10 cellular contexts compared by ENCODE assay signal in the genomic region with DNA sequence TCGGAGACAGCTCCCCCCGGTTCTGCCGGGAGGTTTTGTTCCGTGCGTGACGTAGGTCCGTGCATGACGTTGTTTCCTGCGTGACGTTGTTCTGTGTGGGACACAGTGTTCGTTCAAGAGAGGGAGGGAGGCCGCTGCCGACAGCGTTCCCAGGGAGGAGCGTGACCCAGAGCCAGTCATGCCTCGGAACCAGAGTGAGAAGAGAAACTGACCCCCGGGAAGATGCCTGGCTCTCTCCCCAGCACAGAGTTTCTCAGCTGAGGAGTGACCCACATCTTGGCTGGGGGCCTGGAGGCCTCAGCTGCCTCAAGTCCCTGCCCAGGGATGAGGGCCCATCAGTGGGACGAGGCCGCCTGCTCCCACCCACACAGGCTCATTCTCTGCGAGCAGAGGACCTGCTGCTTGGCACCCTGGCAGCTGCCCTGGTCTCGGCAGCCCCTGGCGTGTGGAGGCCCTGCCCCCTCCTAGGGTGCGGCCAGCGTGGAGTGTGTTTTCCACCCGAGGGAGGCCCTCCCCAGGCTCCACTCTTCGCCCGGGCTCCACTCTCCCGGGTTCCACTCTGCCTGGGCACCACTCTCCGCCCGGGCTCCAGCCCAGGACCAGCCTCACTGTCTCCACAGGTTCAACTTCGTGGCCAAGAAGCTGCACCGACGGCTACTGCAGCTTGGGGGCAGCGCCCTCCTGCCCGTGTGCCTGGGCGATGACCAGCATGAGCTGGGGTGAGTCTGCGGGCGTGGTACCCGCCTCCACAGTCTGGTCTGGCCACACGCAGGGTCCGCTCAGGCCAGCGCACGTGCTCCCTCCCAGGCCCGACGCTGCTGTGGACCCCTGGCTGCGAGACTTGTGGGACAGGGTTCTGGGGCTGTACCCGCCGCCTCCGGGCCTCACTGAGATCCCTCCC. TPM values are rescaled to one million over a fixed set of nuclear protein-coding genes. Genes with fewer than 3 reads are reported as not detected.
DNase-seq lines count a peak whose midpoint lies in the region; ATAC-seq and TF ChIP-seq lines count a peak whose summit lies in the region.
"Had no signal": no experiment of that assay in that cellular context is flagged by ENCODE, and none has a peak within 500 bp of the region (broad histone marks: within the 10 kb centered on the region; RNA-seq: fewer than 3 reads in every experiment).

No MANE protein-coding gene starts in this region.

- H3K36me3 ChIP-seq in Loucy (ENCODE audit: insufficient read depth, low read length) (no peaks in the 10 kb centered on the region), endodermal cell (ENCODE audit: control insufficient read depth, insufficient read depth, low read length) (peaks cover 19% of the 10 kb centered on the region), spleen (peaks cover 0 to 90% (median 23%) of the 10 kb centered on the region in 6 donors)

- TF ChIP-seq CTCF in Loucy (conservative IDR thresholded peaks at IDR 0.05; ENCODE audit: low read length) (peak; percentile 25; the same call in 1 of the 2 replicates), endodermal cell (conservative IDR thresholded peaks at IDR 0.05) (peak; percentile 53), spleen (IDR thresholded peaks at IDR 0.05 in 8 of 11, conservative IDR thresholded peaks at IDR 0.05 in 3 of 11) (no peak)

- H3K27ac Mint-ChIP-seq in endodermal cell (no peak overlapping the region), T-cell (no peak overlapping the region)
- H3K27ac Mint-ChIP-seq: B cell had no signal

- no peaks in the 10 kb centered on the region for H3F3A ChIP-seq in Loucy (ENCODE audit: low read depth)

- H3K27me3 Mint-ChIP-seq in endodermal cell (ENCODE audit: insufficient read depth): no peaks in the 10 kb centered on the region
- no peaks in the 10 kb centered on the region for H3K27me3 Mint-ChIP-seq in T-cell
- H3K27me3 Mint-ChIP-seq: B cell had no signal

- H3K9me3 Mint-ChIP-seq in endodermal cell (no peaks in the 10 kb centered on the region), T-cell (no peaks in the 10 kb centered on the region)

- H3K79me2 ChIP-seq in Loucy (ENCODE audit: insufficient read depth, low read length): no peaks in the 10 kb centered on the region

- no peaks in the 10 kb centered on the region for H3K9me2 ChIP-seq in Loucy (replicated peaks; ENCODE audit: low read depth, low read length)

- H4K20me1 ChIP-seq in Loucy (ENCODE audit: insufficient read depth, low read length, poor library complexity, severe bottlenecking): no peaks in the 10 kb centered on the region

- POLR2A ChIA-PET in T-cell (lab: Charles Lee): no interaction called here

- no peak overlapping the region for H2AFZ ChIP-seq in Loucy (ENCODE audit: low read length)

- intact Hi-C loops in spleen (cut with DNase I; ENCODE audit: low total_unique reads): no loop called here
- intact Hi-C loops in left ventricle myocardium superior (cut with micrococcal nuclease): no loop called here

- peak; percentile 18 for DNase-seq in AG20443 (ENCODE audit: low spot score)
- DNase-seq in endodermal cell: no peak
- DNase-seq in T-cell: no peak
- DNase-seq in spleen: no peak
- DNase-seq in left ventricle myocardium superior: no peak
- DNase-seq: amniotic stem cell, Kasumi-1, OCI-M1 had no signal

- TF ChIP-seq POLR2A in spleen (IDR thresholded peaks at IDR 0.05): no peak

- no peak overlapping the region for H3K4me3 ChIP-seq in Loucy (ENCODE audit: low read length, poor library complexity, severe bottlenecking)
- no peak overlapping the region for H3K4me3 ChIP-seq in endodermal cell (ENCODE audit: low read length)
- H3K4me3 ChIP-seq in spleen: no peak overlapping the region

- CTCF ChIA-PET in T-cell (lab: Charles Lee): no interaction called here

- H3K4me1 Mint-ChIP-seq in endodermal cell: peaks cover 5% of the 10 kb centered on the region
- H3K4me1 Mint-ChIP-seq in T-cell: peaks cover 0 to 3% (median 1%) of the 10 kb centered on the region in 3 donors
- H3K4me1 Mint-ChIP-seq: B cell had no signal

- H3K4me3 Mint-ChIP-seq in endodermal cell (no peak overlapping the region), T-cell (no peak overlapping the region)
- H3K4me3 Mint-ChIP-seq: B cell had no signal

- no peak overlapping the region for H3K9ac ChIP-seq in Loucy (ENCODE audit: low read depth, low read length, poor library complexity, severe bottlenecking)
- H3K9ac ChIP-seq in endodermal cell (ENCODE audit: extremely low read depth, low read length, poor library complexity, severe bottlenecking): no peak overlapping the region

- H3K9me3 ChIP-seq in Loucy (ENCODE audit: insufficient read depth, low read depth, low read length): no peaks in the 10 kb centered on the region
- no peaks in the 10 kb centered on the region for H3K9me3 ChIP-seq in endodermal cell (ENCODE audit: control insufficient read depth, low read length)
- H3K9me3 ChIP-seq in spleen: no peaks in the 10 kb centered on the region

- ATAC-seq in T-cell (replicated peaks in 1 of 4): no peak
- ATAC-seq in left ventricle myocardium superior: no peak

- H3K27me3 ChIP-seq in Loucy (ENCODE audit: insufficient read depth, low read length, poor library complexity, severe bottlenecking): no peaks in the 10 kb centered on the region
- H3K27me3 ChIP-seq in endodermal cell (ENCODE audit: control insufficient read depth, insufficient read depth, low read length, poor library complexity, severe bottlenecking): no peaks in the 10 kb centered on the region
- no peaks in the 10 kb centered on the region for H3K27me3 ChIP-seq in spleen (replicated peaks in 1 of 7)

- H3K27ac ChIP-seq in endodermal cell (ENCODE audit: low read depth, low read length) (no peak overlapping the region), spleen (no peak overlapping the region)

- H3K4me1 ChIP-seq in Loucy (ENCODE audit: insufficient read depth, low read length, poor library complexity, severe bottlenecking) (no peaks in the 10 kb centered on the region), endodermal cell (ENCODE audit: control insufficient read depth, insufficient read depth, low read length) (peaks cover 11% of the 10 kb centered on the region), spleen (peaks cover 0 to 22% (median 16%) of the 10 kb centered on the region in 6 donors)

- H3K36me3 Mint-ChIP-seq in endodermal cell (ENCODE audit: low read depth) (peaks cover 24% of the 10 kb centered on the region), T-cell (peaks cover 4% of the 10 kb centered on the region)

- WGBS in endodermal cell (ENCODE audit: insufficient coverage in 1 of 2, insufficient read length in 1 of 2), 2 experiments: 93 to 96% methylated on average over 44 to 49 of the region's 49 CpGs
- 87 to 96% (median 92%) methylated on average over 31 to 49 of the region's 49 CpGs for WGBS in spleen, 5 donors

- no peak overlapping the region for H3K4me2 ChIP-seq in Loucy (ENCODE audit: low read depth, low read length, poor library complexity, severe bottlenecking)

RNA-seq across cellular contexts. Expression of gene NDOR1, which starts 7.9 kb away (rescaled TPM):
- 10 to 100 TPM; 39.2 to 41.4 TPM for total RNA-seq in endodermal cell
- 21.2 TPM for polyA plus RNA-seq in endodermal cell (2013, experiment 1 of 2)
- polyA plus RNA-seq in endodermal cell (2013, experiment 2 of 2): 18.1 TPM
- 10 to 100 TPM; 27.6 to 46.7 (median 45.4) TPM for total RNA-seq in T-cell
- total RNA-seq in spleen: 10 to 100 TPM; 14.2 to 28.7 (median 21.6) TPM
- 10 to 100 TPM in 1 of 3 donors, 1 to 10 TPM in 2; 6.3 to 21.7 (median 9.0) TPM for polyA plus RNA-seq in spleen
- total RNA-seq in left ventricle myocardium superior: 5.7 TPM

RNA-seq across cellular contexts. Expression of gene TMEM203, which starts 8.0 kb away (rescaled TPM):
- total RNA-seq in endodermal cell (10 to 100 TPM; 34.0 to 39.5 TPM), T-cell (10 to 100 TPM; 23.7 to 44.7 (median 42.1) TPM), spleen (10 to 100 TPM; 28.4 to 37.9 (median 34.6) TPM), left ventricle myocardium superior (43.3 TPM)
- polyA plus RNA-seq in endodermal cell (2013, experiment 1 of 2): 35.7 TPM
- polyA plus RNA-seq in endodermal cell (2013, experiment 2 of 2): 31.0 TPM
- polyA plus RNA-seq in spleen: 10 to 100 TPM; 37.4 to 50.1 (median 44.9) TPM

RNA-seq across cellular contexts. Expression of gene RNF208, which starts 8.6 kb away (rescaled TPM):
- 10 to 100 TPM; 10.5 to 15.6 TPM for total RNA-seq in endodermal cell
- polyA plus RNA-seq in endodermal cell (2013, experiment 1 of 2): 10.5 TPM
- 9.9 TPM for polyA plus RNA-seq in endodermal cell (2013, experiment 2 of 2)
- total RNA-seq in T-cell: 1 to 10 TPM in 3 of 5 donors, under 1 TPM in 2; 0.56 to 1.6 (median 1.5) TPM
- 1 to 10 TPM; 1.2 to 6.2 (median 2.4) TPM for total RNA-seq in spleen
- 1 to 10 TPM; 2.3 to 5.4 (median 2.9) TPM for polyA plus RNA-seq in spleen
- total RNA-seq in left ventricle myocardium superior: 29.7 TPM

RNA-seq across cellular contexts. Expression of gene CYSRT1, which starts 11.6 kb away (rescaled TPM):
- 1 to 10 TPM; 1.4 to 1.8 TPM for total RNA-seq in endodermal cell
- 1.8 TPM for polyA plus RNA-seq in endodermal cell (2013, experiment 1 of 2)
- 1.4 TPM for polyA plus RNA-seq in endodermal cell (2013, experiment 2 of 2)
- under 1 TPM in 4 of 5 donors, not detected in 1; 0.32 to 0.58 (median 0.45) TPM for total RNA-seq in T-cell
- total RNA-seq in spleen: under 1 TPM in 2 of 7 donors, not detected in 5; 0.36 to 0.94 TPM
- polyA plus RNA-seq in spleen: under 1 TPM; 0.55 to 0.70 (median 0.64) TPM
- total RNA-seq in left ventricle myocardium superior: not detected

RNA-seq across cellular contexts. Expression of gene TPRN, which starts 12.9 kb away (rescaled TPM):
- 10 to 100 TPM; 19.0 to 23.9 TPM for total RNA-seq in endodermal cell
- 12.1 TPM for polyA plus RNA-seq in endodermal cell (2013, experiment 1 of 2)
- 11.0 TPM for polyA plus RNA-seq in endodermal cell (2013, experiment 2 of 2)
- total RNA-seq in T-cell: 10 to 100 TPM in 3 of 5 donors, 1 to 10 TPM in 2; 5.8 to 12.8 (median 12.1) TPM
- total RNA-seq in spleen: 1 to 10 TPM; 6.3 to 9.6 (median 7.2) TPM
- polyA plus RNA-seq in spleen: 10 to 100 TPM in 1 of 3 donors, 1 to 10 TPM in 2; 4.5 to 10.7 (median 4.7) TPM
- total RNA-seq in left ventricle myocardium superior: 21.7 TPM

Comparison
In these comparisons a context has a peak if more than half of its experiments do, and no peak if none do; other contexts are left out.
1. CTCF ChIP-seq: peak in Loucy (single experiment) and endodermal cell (single experiment); none in spleen (0 of 11).